In the genomic region with DNA sequence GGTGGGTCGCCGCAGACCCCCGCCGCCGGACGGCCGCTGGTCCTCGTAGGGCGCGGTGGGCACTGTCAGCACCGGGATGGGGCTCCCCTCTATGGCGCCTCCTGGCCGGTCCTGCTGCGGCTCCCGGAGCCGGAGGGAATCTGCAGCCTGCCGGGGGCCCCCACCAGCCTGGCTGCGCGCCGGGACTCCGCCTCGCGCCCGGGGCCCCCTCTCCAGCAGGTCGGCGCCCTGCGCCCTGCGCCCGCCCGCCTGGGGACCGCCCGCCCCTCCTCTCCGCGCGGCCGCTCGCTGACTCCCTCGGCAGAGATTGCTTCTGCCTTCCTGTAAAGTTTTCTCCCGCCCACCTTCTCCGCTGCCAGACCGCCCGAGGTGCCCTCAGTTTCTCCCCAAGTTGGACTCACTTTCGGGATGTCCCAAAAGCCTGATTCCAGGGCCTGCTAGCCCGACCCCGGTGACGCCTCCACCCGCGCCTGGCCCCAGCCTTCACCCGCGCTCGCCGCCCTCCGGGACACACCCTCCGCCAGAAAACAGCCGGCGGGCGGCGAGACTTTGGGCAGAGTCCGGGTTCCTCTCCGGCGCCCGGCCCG, we compare ENCODE assay signal across 1 cellular context.
A peak's percentile ranks its signal among the peaks of the same experiment; 100 is the strongest.
TF ChIP-seq lines count a peak whose summit lies in the region.

No MANE protein-coding gene starts in this region.

TF ChIP-seq in HEK293, 187 proteins besides CTCF, POLR2A, EP300 and RAD21 (continued from another document):
- TF ChIP-seq, protein P1, sequence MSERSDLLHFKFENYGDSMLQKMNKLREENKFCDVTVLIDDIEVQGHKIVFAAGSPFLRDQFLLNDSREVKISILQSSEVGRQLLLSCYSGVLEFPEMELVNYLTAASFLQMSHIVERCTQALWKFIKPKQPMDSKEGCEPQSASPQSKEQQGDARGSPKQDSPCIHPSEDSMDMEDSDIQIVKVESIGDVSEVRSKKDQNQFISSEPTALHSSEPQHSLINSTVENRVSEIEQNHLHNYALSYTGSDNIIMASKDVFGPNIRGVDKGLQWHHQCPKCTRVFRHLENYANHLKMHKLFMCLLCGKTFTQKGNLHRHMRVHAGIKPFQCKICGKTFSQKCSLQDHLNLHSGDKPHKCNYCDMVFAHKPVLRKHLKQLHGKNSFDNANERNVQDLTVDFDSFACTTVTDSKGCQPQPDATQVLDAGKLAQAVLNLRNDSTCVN (tag by site-specific recombination; optimal IDR thresholded peaks at IDR 0.05): peak; percentile 80
- TF ChIP-seq ZBTB17 (tag by site-specific recombination; IDR thresholded peaks at IDR 0.05): peak; percentile 58
- TF ChIP-seq KLF1 (tag by site-specific recombination; IDR thresholded peaks at IDR 0.05): 0 out of 2 replicates have a peak, but pooled peaks have one; percentile 33
- TF ChIP-seq ZFHX2 (tag by site-specific recombination; conservative IDR thresholded peaks at IDR 0.05): 0 out of 2 replicates have a peak, but pooled peaks have one; percentile 18
- TF ChIP-seq KLF8 (tag by site-specific recombination; IDR thresholded peaks at IDR 0.05): peak; percentile 37; the same call in 1 of the 2 replicates
- TF ChIP-seq, protein P2, sequence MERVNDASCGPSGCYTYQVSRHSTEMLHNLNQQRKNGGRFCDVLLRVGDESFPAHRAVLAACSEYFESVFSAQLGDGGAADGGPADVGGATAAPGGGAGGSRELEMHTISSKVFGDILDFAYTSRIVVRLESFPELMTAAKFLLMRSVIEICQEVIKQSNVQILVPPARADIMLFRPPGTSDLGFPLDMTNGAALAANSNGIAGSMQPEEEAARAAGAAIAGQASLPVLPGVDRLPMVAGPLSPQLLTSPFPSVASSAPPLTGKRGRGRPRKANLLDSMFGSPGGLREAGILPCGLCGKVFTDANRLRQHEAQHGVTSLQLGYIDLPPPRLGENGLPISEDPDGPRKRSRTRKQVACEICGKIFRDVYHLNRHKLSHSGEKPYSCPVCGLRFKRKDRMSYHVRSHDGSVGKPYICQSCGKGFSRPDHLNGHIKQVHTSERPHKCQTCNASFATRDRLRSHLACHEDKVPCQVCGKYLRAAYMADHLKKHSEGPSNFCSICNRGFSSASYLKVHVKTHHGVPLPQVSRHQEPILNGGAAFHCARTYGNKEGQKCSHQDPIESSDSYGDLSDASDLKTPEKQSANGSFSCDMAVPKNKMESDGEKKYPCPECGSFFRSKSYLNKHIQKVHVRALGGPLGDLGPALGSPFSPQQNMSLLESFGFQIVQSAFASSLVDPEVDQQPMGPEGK (tag by site-specific recombination; IDR thresholded peaks at IDR 0.05): 0 out of 2 replicates have a peak, but pooled peaks have one; percentile 12
- peak; percentile 54 for TF ChIP-seq ZNF335 (tag by site-specific recombination; conservative IDR thresholded peaks at IDR 0.05)
- peak; percentile 93 for TF ChIP-seq ZBTB20 (tag by site-specific recombination; IDR thresholded peaks at IDR 0.05)
- 0 out of 2 replicates have a peak, but pooled peaks have one; percentile 10 for TF ChIP-seq EGR2 (tag by site-specific recombination; IDR thresholded peaks at IDR 0.05; ENCODE audit: low read depth)
